ENCODE assay signal across 10 cellular contexts in the genomic region with DNA sequence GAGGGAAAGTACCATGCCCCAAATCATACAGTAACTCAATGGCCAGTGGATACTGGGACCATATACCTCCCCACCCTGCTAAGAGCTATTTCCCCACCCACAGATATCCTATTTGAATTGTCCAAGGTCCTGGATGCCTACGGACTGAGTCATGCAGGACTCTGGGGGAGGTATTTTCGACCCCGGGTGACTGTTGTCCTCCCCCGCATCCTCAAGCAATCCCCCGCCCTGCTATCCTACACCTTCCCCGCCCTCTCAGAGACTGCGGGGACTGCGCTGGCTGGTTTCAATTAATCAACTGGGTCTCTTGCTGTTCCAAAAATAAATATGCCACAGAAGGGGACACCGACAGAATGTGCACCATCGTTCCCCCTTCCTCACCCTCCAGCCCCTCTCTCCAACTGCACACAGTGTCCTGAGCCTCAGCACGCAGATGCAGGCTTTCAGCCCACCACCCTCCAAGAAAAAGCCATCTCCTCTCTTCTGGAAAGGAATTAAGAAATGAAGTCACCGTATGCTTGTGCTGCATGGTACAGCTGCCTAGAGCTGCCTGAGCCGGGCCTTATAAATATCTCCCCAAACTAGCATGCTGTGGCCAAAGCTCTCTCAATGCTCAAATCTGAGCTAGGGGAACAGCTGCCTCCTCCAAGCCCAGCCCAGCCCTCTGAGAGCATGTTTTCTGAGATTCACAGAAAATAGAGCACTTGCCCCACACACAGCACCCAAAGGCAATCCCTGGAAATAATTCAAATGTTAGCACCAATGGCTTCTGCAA. TPM values are rescaled to one million over a fixed set of nuclear protein-coding genes. Genes with fewer than 3 reads are reported as not detected.
DNase-seq lines count a peak whose midpoint lies in the region; ATAC-seq and TF ChIP-seq lines count a peak whose summit lies in the region.
"Had no signal": no experiment of that assay in that cellular context is flagged by ENCODE, and none has a peak within 500 bp of the region (broad histone marks: within the 10 kb centered on the region; RNA-seq: fewer than 3 reads in every experiment).

No MANE protein-coding gene starts in this region.

- TF ChIP-seq POLR2A in adrenal gland (IDR thresholded peaks at IDR 0.05): no peak

- 9 to 21% (median 14%) methylated on average over 11 to 13 of the region's 13 CpGs for WGBS in adrenal gland, 4 donors

- DNase-seq in HK-2 (ENCODE audit: unreplicated experiment) (peak; percentile 50), adrenal gland (peak in 6 of 7 donors; percentile 26 to 71 (median 51)), hepatic stellate cell (ENCODE audit: low spot score) (peak; percentile 84), skeletal muscle cell (ENCODE audit: low read depth) (peak; percentile 70), COLO668 (lab: John Stamatoyannopoulos, UW; ENCODE audit: unreplicated experiment) (no peak)
- no peak for DNase-seq in activated CD4-positive, alpha-beta T cell treated with anti-CD3 and anti-CD28 coated beads for 48 hours
- DNase-seq: NCI-H1105, small intestine had no signal

- ATAC-seq in GM21529 (IDR thresholded peaks at IDR 0.05; ENCODE audit: unreplicated experiment): no peak
- no peak for ATAC-seq in GM18520 (IDR thresholded peaks at IDR 0.05; ENCODE audit: unreplicated experiment)

- H3K27me3 ChIP-seq in adrenal gland: no peaks in the 10 kb centered on the region

- no peak overlapping the region for H3K4me3 ChIP-seq in adrenal gland
- H3K4me3 ChIP-seq in skeletal muscle cell (ENCODE audit: low read depth, low read length): peak overlapping the region; percentile 23

- H3K27ac ChIP-seq in adrenal gland: no peak overlapping the region

- intact Hi-C loops in adrenal gland (cut with DNase I): no loop called here

- no peaks in the 10 kb centered on the region for H3K9me3 ChIP-seq in adrenal gland (replicated peaks in 1 of 3)

- TF ChIP-seq CTCF in adrenal gland (IDR thresholded peaks at IDR 0.05): no peak

- H3K36me3 ChIP-seq in adrenal gland (replicated peaks in 1 of 2): no peaks in the 10 kb centered on the region

- H3K4me1 ChIP-seq in adrenal gland (replicated peaks in 1 of 2): peaks cover 0 to 8% of the 10 kb centered on the region in 2 donors

RNA-seq across cellular contexts. Expression of a gene that starts 8.2 kb away (rescaled TPM):
- total RNA-seq in adrenal gland: not detected
- not detected for polyA plus RNA-seq in adrenal gland

RNA-seq across cellular contexts. Expression of a gene that starts 27.6 kb away (rescaled TPM):
- 1 to 10 TPM in 1 of 8 donors, under 1 TPM in 6, not detected in 1; 0.09 to 1.3 (median 0.14) TPM for total RNA-seq in adrenal gland
- under 1 TPM; 0.31 to 0.72 (median 0.61) TPM for polyA plus RNA-seq in adrenal gland

Comparison
In these comparisons a context has a peak if more than half of its experiments do, and no peak if none do; other contexts are left out.
1. DNase-seq: peak in HK-2 (single experiment), adrenal gland (6 of 7), hepatic stellate cell (single experiment) and skeletal muscle cell (single experiment); none in activated CD4-positive, alpha-beta T cell treated with anti-CD3 and anti-CD28 coated beads for 48 hours (single experiment) and COLO668 (single experiment).